In genomic region chr14:68787235-68787727, GRCh38 we compare ENCODE assay signal across 1 cellular context.
TF ChIP-seq lines count a peak whose summit lies in the region.

No MANE protein-coding gene starts in this region.

TF ChIP-seq in GM12878, 131 proteins besides CTCF, POLR2A, EP300 and RAD21 (continued from another document):
- TF ChIP-seq CREM (IDR thresholded peaks at IDR 0.05; ENCODE audit: low read depth) (0 out of 2 replicates have a peak, but pooled peaks have one; percentile 4), BACH1 (IDR thresholded peaks at IDR 0.05; ENCODE audit: borderline replicate concordance) (peak; percentile 50), GABPA (IDR thresholded peaks at IDR 0.05; ENCODE audit: low read depth) (no peak), NFYA (IDR thresholded peaks at IDR 0.05; ENCODE audit: borderline replicate concordance, low read depth, low read length) (no peak), CHD2 (IDR thresholded peaks at IDR 0.05; ENCODE audit: borderline replicate concordance, low read depth, low read length) (peak; percentile 33; the same call in 1 of the 2 replicates), ZBTB33 (IDR thresholded peaks at IDR 0.05) (0 out of 2 replicates have a peak, but pooled peaks have one; percentile 25), ATF3 (IDR thresholded peaks at IDR 0.05; ENCODE audit: borderline replicate concordance, extremely low read depth, low read depth, low read length) (no peak), ZNF592 (IDR thresholded peaks at IDR 0.05) (no peak), MAX (IDR thresholded peaks at IDR 0.05; ENCODE audit: low read depth, low read length) (no peak), MLLT1 (IDR thresholded peaks at IDR 0.05) (peak; percentile 93), ELK1 (IDR thresholded peaks at IDR 0.05; ENCODE audit: low read depth, low read length) (no peak), SMC3 (IDR thresholded peaks at IDR 0.05; ENCODE audit: borderline replicate concordance, low read length) (no peak)
